9 cellular contexts compared by ENCODE assay signal in the genomic region with DNA sequence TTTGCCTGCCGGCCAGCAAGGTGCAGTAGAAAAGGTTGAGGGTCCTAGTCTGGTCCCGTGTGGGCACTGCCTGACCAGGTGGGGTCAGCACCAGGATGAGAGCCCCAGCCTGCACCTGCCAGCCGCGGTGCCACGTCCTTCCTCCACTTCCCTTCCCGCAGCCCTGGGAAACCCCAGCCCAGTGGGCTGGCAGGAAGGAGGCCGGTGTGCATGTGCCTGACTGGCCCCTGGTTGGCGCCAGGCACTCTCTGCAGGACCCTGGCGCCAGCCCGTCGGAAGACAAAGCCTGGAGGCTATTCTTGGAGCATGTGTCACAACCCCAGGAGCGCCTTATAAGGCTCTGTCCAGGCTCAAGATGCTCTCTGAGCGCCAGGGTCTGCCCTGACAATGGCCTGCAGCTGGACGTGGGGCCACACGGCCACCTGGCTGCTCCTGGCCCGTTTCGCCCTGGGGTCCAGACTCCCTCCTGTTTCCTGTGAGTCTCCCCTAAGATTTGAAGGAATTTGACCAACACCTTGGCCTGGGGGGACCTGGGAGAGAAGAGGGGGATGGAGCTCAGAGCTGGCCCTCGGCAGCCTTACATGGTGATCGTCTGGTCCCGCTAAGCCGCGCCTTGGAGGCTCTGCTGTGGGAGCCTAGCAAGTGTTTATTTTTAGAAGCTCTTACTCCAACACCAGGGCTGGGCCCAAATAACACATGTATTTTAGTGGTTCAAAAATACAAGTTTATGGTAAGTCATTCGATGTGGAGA. TPM values are rescaled to one million over a fixed set of nuclear protein-coding genes. Genes with fewer than 3 reads are reported as not detected.
DNase-seq lines count a peak whose midpoint lies in the region; ATAC-seq and TF ChIP-seq lines count a peak whose summit lies in the region.
"Had no signal": no experiment of that assay in that cellular context is flagged by ENCODE, and none has a peak within 500 bp of the region (broad histone marks: within the 10 kb centered on the region; RNA-seq: fewer than 3 reads in every experiment).

No MANE protein-coding gene starts in this region.

- intact Hi-C loops in IMR-90 (cut with micrococcal nuclease): no loop called here
- intact Hi-C loops in colonic mucosa (cut with DNase I): no loop called here
- intact Hi-C loops in thyroid gland (cut with DNase I): no loop called here

- H3K14ac ChIP-seq in IMR-90 (replicated peaks; ENCODE audit: low read depth, low read length): peak overlapping the region; percentile 64

- no peaks in the 10 kb centered on the region for H3K27me3 ChIP-seq in IMR-90 (ENCODE audit: control insufficient read depth, insufficient read depth, low read length)
- no peaks in the 10 kb centered on the region for H3K27me3 ChIP-seq in colonic mucosa
- H3K27me3 ChIP-seq in lung (ENCODE audit: control insufficient read depth, insufficient read depth): no peaks in the 10 kb centered on the region
- no peaks in the 10 kb centered on the region for H3K27me3 ChIP-seq in thyroid gland

- POLR2A ChIA-PET in IMR-90 (lab: Charles Lee; ENCODE audit: unreplicated experiment): interaction anchor here (0.5 kb wide), 1 partner anchor 252 kb away, joined by 3 read pairs; no protein-coding TSS in a partner anchor

- H2AK5ac ChIP-seq in IMR-90 (ENCODE audit: low read depth, low read length): peak overlapping the region; percentile 99

- no peak for TF ChIP-seq RAD21 in IMR-90 (IDR thresholded peaks at IDR 0.05; ENCODE audit: low read length)

- H2BK5ac ChIP-seq in IMR-90 (ENCODE audit: low read depth, low read length, poor library complexity, severe bottlenecking): peak overlapping the region; percentile 33

- H3K4me3 ChIP-seq in IMR-90 (ENCODE audit: insufficient read depth, low read depth, low read length) (no peak overlapping the region), colonic mucosa (no peak overlapping the region), lung (no peak overlapping the region), thyroid gland (replicated peaks in 1 of 3) (no peak overlapping the region)

- peak overlapping the region; percentile 99 for H3K4ac ChIP-seq in IMR-90 (ENCODE audit: low read depth, low read length)

- no peak overlapping the region for H3K4me2 ChIP-seq in IMR-90 (ENCODE audit: low read depth, low read length)

- H3K36me3 ChIP-seq in IMR-90 (ENCODE audit: control insufficient read depth, insufficient read depth, low read length): no peaks in the 10 kb centered on the region
- H3K36me3 ChIP-seq in colonic mucosa: no peaks in the 10 kb centered on the region
- no peaks in the 10 kb centered on the region for H3K36me3 ChIP-seq in lung (ENCODE audit: control insufficient read depth in 2 of 2, insufficient read depth in 2 of 2, low read length in 2 of 2)
- H3K36me3 ChIP-seq in thyroid gland: no peaks in the 10 kb centered on the region

- H3K9me1 ChIP-seq in IMR-90 (ENCODE audit: insufficient read depth, low read length): peaks cover 22% of the 10 kb centered on the region

- H3K23ac ChIP-seq in IMR-90 (ENCODE audit: low read depth, low read length): peak overlapping the region; percentile 50; the same call in 1 of the 2 replicates

- H3K18ac ChIP-seq in IMR-90 (ENCODE audit: low read depth, low read length): peak overlapping the region; percentile 28; the same call in 1 of the 2 replicates

- dilution Hi-C loops in IMR-90 (cut with HindIII; ENCODE audit: low sequenced_read_pairs, unreplicated experiment): no loop called here

- TF ChIP-seq CTCF in IMR-90 (conservative IDR thresholded peaks at IDR 0.05; ENCODE audit: low read depth, low read length) (no peak), colonic mucosa (IDR thresholded peaks at IDR 0.05) (no peak), lung (IDR thresholded peaks at IDR 0.05; ENCODE audit: control extremely low read depth, extremely low read depth) (no peak), thyroid gland (IDR thresholded peaks at IDR 0.05) (no peak)

- CTCF ChIA-PET in IMR-90 (lab: Yijun Ruan, JAX): no interaction called here

- no TSS peak for BruUV-seq in IMR-90 (replicated peaks; lab: Mats Ljungman, UMichigan)

- H2AFZ ChIP-seq in IMR-90 (replicated peaks; ENCODE audit: low read length, poor library complexity): peak overlapping the region; percentile 78

- H3K79me1 ChIP-seq in IMR-90 (ENCODE audit: low read depth in 1 of 2, low read length in 2 of 2): peaks cover 0 to 10% of the 10 kb centered on the region in 2 experiments; a peak in 2 of 4 replicates

- H3K27ac ChIP-seq in IMR-90 (ENCODE audit: insufficient read depth, low read length) (peak overlapping the region; percentile 64), colonic mucosa (peak overlapping the region; percentile 61), lung (ENCODE audit: low read depth in 1 of 2, low read length in 1 of 2) (peak overlapping the region; percentile 87 to 90), thyroid gland (peak overlapping the region; percentile 63 to 85 (median 70))
- H3K27ac ChIP-seq: foreskin keratinocyte had no signal

- H3K4me1 ChIP-seq in IMR-90 (ENCODE audit: control insufficient read depth, insufficient read depth, low read length) (peaks cover 41% of the 10 kb centered on the region), colonic mucosa (no peaks in the 10 kb centered on the region), lung (ENCODE audit: control insufficient read depth in 2 of 2, insufficient read depth in 2 of 2, low read length in 2 of 2) (peaks cover 6 to 30% of the 10 kb centered on the region in 2 donors), thyroid gland (peaks cover 27 to 75% of the 10 kb centered on the region in 2 donors)
- H3K4me1 ChIP-seq: foreskin keratinocyte had no signal

- peak overlapping the region; percentile 97 for H2BK20ac ChIP-seq in IMR-90 (ENCODE audit: low read depth, low read length)

- H3K9ac ChIP-seq in IMR-90 (ENCODE audit: low read depth, low read length) (no peak overlapping the region), colonic mucosa (ENCODE audit: low read depth in 2 of 2, low read length in 2 of 2) (peak overlapping the region in 1 of 2 donors; percentile 1)

- ATAC-seq in IMR-90 (ENCODE audit: low read depth) (peak; percentile 44), lung (ENCODE audit: insufficient read depth, low FRiP score) (no peak), GM19395 (IDR thresholded peaks at IDR 0.05; ENCODE audit: unreplicated experiment) (no peak)
- ATAC-seq: foreskin keratinocyte had no signal

- DNase-seq in IMR-90 (peak; percentile 77), colonic mucosa (no peak), lung (ENCODE audit: low spot score) (no peak), thyroid gland (peak in 1 of 2 donors; percentile 42), NCI-H187 (lab: John Stamatoyannopoulos, UW) (no peak), GDM1 (lab: John Stamatoyannopoulos, UW) (no peak)
- no peak for DNase-seq in activated CD4-positive, alpha-beta T cell treated with anti-CD3 and anti-CD28 coated beads, Interleukin-2, amount 50 U/mL, for 48 hours
- DNase-seq: foreskin keratinocyte had no signal

- H2BK15ac ChIP-seq in IMR-90 (ENCODE audit: low read depth, low read length): peak overlapping the region; percentile 97; the same call in 2 of the 3 replicates

- peak overlapping the region; percentile 82 to 84; a peak in 3 of 4 replicates for H4K8ac ChIP-seq in IMR-90 (ENCODE audit: low read depth in 2 of 2, low read length in 2 of 2)

- H3K9me3 ChIP-seq in IMR-90 (ENCODE audit: control insufficient read depth, insufficient read depth, low read length): no peaks in the 10 kb centered on the region
- no peaks in the 10 kb centered on the region for H3K9me3 ChIP-seq in colonic mucosa
- no peaks in the 10 kb centered on the region for H3K9me3 ChIP-seq in lung (ENCODE audit: control insufficient read depth in 2 of 2, insufficient read depth in 1 of 2, low read length in 1 of 2)
- no peaks in the 10 kb centered on the region for H3K9me3 ChIP-seq in thyroid gland

- peak overlapping the region; percentile 26 for H2AK9ac ChIP-seq in IMR-90 (replicated peaks; ENCODE audit: low read depth, low read length, poor library complexity)

- H4K91ac ChIP-seq in IMR-90 (ENCODE audit: insufficient read depth, low read depth, low read length): peak overlapping the region; percentile 98

- peak overlapping the region; percentile 26 for H4K5ac ChIP-seq in IMR-90 (ENCODE audit: low read depth, low read length)

- no peaks in the 10 kb centered on the region; the same call in 1 of the 2 replicates for H4K20me1 ChIP-seq in IMR-90 (ENCODE audit: insufficient read depth, low read length)

- 93% methylated on average over 12 of the region's 23 CpGs; no CpG with 5 or more reads in 1 of the 2 experiments for WGBS in IMR-90 (ENCODE audit: extremely low coverage in 2 of 2, insufficient read length in 1 of 2), 2 experiments
- 52% methylated on average over 23 of the region's 23 CpGs for WGBS in lung, 2 donors
- WGBS in thyroid gland, 2 donors: 55 to 73% methylated on average over 11 to 15 of the region's 23 CpGs

- in situ Hi-C loops in IMR-90 (cut with MboI; ENCODE audit: low sequenced_read_pairs): loop anchor here (10.0 kb wide), 1 partner anchor 65 kb away; no protein-coding TSS in a partner anchor

- H3K56ac ChIP-seq in IMR-90 (ENCODE audit: extremely low read depth, insufficient read depth, low read length): no peak overlapping the region; the same call in 1 of the 2 replicates

- H2BK120ac ChIP-seq in IMR-90 (ENCODE audit: low read depth, low read length): peak overlapping the region; percentile 99

- TF ChIP-seq POLR2A in IMR-90 (IDR thresholded peaks at IDR 0.05; ENCODE audit: low read depth, low read length) (no peak), thyroid gland (IDR thresholded peaks at IDR 0.05) (no peak)

TF ChIP-seq in IMR-90, 13 proteins besides CTCF, POLR2A, EP300 and RAD21:
- no peak for TF ChIP-seq MXI1 (IDR thresholded peaks at IDR 0.05; ENCODE audit: borderline replicate concordance, low read depth, low read length)
- TF ChIP-seq MAZ (IDR thresholded peaks at IDR 0.05; ENCODE audit: borderline replicate concordance, low read depth, low read length): 0 out of 2 replicates have a peak, but pooled peaks have one; percentile 7

RNA-seq across cellular contexts. Expression of a gene that starts 31.9 kb away (rescaled TPM):
- total RNA-seq in IMR-90 (2012; rRNA removed) (18.8 and 23.9 TPM in 2 replicates), colonic mucosa (10 to 100 TPM; 23.8 to 31.6 TPM), lung (10 to 100 TPM; 34.1 to 35.7 TPM), thyroid gland (10 to 100 TPM; 20.2 to 52.2 (median 40.5) TPM)
- polyA plus RNA-seq in IMR-90 (2012; rRNA removed) (58.5 and 59.3 TPM in 2 replicates), lung (10 to 100 TPM; 17.9 to 18.1 TPM)
- 46.5 and 53.6 TPM in 2 replicates for polyA plus RNA-seq in IMR-90 (2012; cell fraction: cytosol; rRNA removed)
- polyA plus RNA-seq in IMR-90 (2012; cell fraction: nucleus; rRNA removed; ENCODE audit: low replicate concordance): 236 and 251 TPM in 2 replicates
